ENCODE assay signal across 1 cellular context in genomic region chr19:56637976-56638555, GRCh38.
TF ChIP-seq lines count a peak whose summit lies in the region.

No MANE protein-coding gene starts in this region.

TF ChIP-seq in HepG2, 621 proteins besides CTCF, POLR2A, EP300 and RAD21 (continued from another document and continues in another):
- TF ChIP-seq AHDC1 (CRISPR knock-in tag; IDR thresholded peaks at IDR 0.05; ENCODE audit: borderline replicate concordance) (peak; percentile 92), ERF (CRISPR knock-in tag; IDR thresholded peaks at IDR 0.05) (peak; percentile 100), SETDB1 (CRISPR knock-in tag; IDR thresholded peaks at IDR 0.05; ENCODE audit: borderline replicate concordance) (peak; percentile 79; the same call in 1 of the 2 replicates), ZFX (CRISPR knock-in tag; IDR thresholded peaks at IDR 0.05; ENCODE audit: low read depth) (peak; percentile 24; the same call in 1 of the 2 replicates), JARID2 (CRISPR knock-in tag; IDR thresholded peaks at IDR 0.05; ENCODE audit: insufficient replicate concordance) (peak; percentile 100), ZNF562 (CRISPR knock-in tag; IDR thresholded peaks at IDR 0.05; ENCODE audit: borderline replicate concordance) (peak; percentile 87), ZBTB2 (CRISPR knock-in tag; IDR thresholded peaks at IDR 0.05; ENCODE audit: low read depth) (peak; percentile 95), TBL1XR1 (IDR thresholded peaks at IDR 0.05; ENCODE audit: borderline replicate concordance, low read length, partially characterized antibody) (no peak), ZNF710 (CRISPR knock-in tag; IDR thresholded peaks at IDR 0.05; ENCODE audit: borderline replicate concordance) (peak; percentile 96), PBX2 (CRISPR knock-in tag; IDR thresholded peaks at IDR 0.05) (peak; percentile 41; the same call in 1 of the 2 replicates), SRSF9 (IDR thresholded peaks at IDR 0.05; ENCODE audit: borderline replicate concordance, insufficient read depth, low read depth, low read length, poor library complexity, severe bottlenecking) (no peak), CBX1 (IDR thresholded peaks at IDR 0.05; ENCODE audit: low read depth) (peak; percentile 71), YEATS4 (CRISPR knock-in tag; IDR thresholded peaks at IDR 0.05; ENCODE audit: borderline replicate concordance) (peak; percentile 96), MED1 (CRISPR knock-in tag; IDR thresholded peaks at IDR 0.05) (peak; percentile 95), DMAP1 (CRISPR knock-in tag; IDR thresholded peaks at IDR 0.05) (peak; percentile 90; the same call in 1 of the 2 replicates), SCMH1 (CRISPR knock-in tag; IDR thresholded peaks at IDR 0.05; ENCODE audit: borderline replicate concordance) (peak; percentile 85; the same call in 1 of the 2 replicates), JUNB (CRISPR knock-in tag; IDR thresholded peaks at IDR 0.05; ENCODE audit: borderline replicate concordance) (peak; percentile 97), IRX3 (CRISPR knock-in tag; IDR thresholded peaks at IDR 0.05; ENCODE audit: borderline replicate concordance, low read depth) (peak; percentile 100), MTF1 (CRISPR knock-in tag; IDR thresholded peaks at IDR 0.05) (peak; percentile 99), CSRNP1 (CRISPR knock-in tag; IDR thresholded peaks at IDR 0.05) (peak; percentile 99), KLF16 (CRISPR knock-in tag; IDR thresholded peaks at IDR 0.05) (peak; percentile 97 to 100), HBP1 (CRISPR knock-in tag; IDR thresholded peaks at IDR 0.05; ENCODE audit: low read depth) (peak; percentile 100), GLMP (CRISPR knock-in tag; IDR thresholded peaks at IDR 0.05; ENCODE audit: borderline replicate concordance) (peak; percentile 98), EED (CRISPR knock-in tag; IDR thresholded peaks at IDR 0.05) (peak; percentile 100), ZNF362 (CRISPR knock-in tag; IDR thresholded peaks at IDR 0.05; ENCODE audit: borderline replicate concordance) (peak; percentile 71; the same call in 1 of the 2 replicates), HOXA9 (CRISPR knock-in tag; IDR thresholded peaks at IDR 0.05; ENCODE audit: borderline replicate concordance) (peak; percentile 100), ZNF160 (CRISPR knock-in tag; IDR thresholded peaks at IDR 0.05) (peak; percentile 99), DDIT3 (CRISPR knock-in tag; IDR thresholded peaks at IDR 0.05) (peak; percentile 94; the same call in 1 of the 2 replicates), ZNF678 (CRISPR knock-in tag; IDR thresholded peaks at IDR 0.05) (peak; percentile 100), ZNF232 (CRISPR knock-in tag; IDR thresholded peaks at IDR 0.05; ENCODE audit: borderline replicate concordance) (peak; percentile 100), DNMT1 (CRISPR knock-in tag; IDR thresholded peaks at IDR 0.05) (peak; percentile 96), THAP9 (CRISPR knock-in tag; IDR thresholded peaks at IDR 0.05; ENCODE audit: borderline replicate concordance) (peak; percentile 94), ZNF773 (CRISPR knock-in tag; IDR thresholded peaks at IDR 0.05; ENCODE audit: borderline replicate concordance) (peak; percentile 100), ZNF598 (CRISPR knock-in tag; IDR thresholded peaks at IDR 0.05; ENCODE audit: borderline replicate concordance) (peak; percentile 100), PHB2 (IDR thresholded peaks at IDR 0.05; ENCODE audit: partially characterized antibody) (no peak), NR0B2 (CRISPR knock-in tag; IDR thresholded peaks at IDR 0.05) (peak; percentile 99)
